20 cellular contexts compared by ENCODE assay signal in the genomic region with DNA sequence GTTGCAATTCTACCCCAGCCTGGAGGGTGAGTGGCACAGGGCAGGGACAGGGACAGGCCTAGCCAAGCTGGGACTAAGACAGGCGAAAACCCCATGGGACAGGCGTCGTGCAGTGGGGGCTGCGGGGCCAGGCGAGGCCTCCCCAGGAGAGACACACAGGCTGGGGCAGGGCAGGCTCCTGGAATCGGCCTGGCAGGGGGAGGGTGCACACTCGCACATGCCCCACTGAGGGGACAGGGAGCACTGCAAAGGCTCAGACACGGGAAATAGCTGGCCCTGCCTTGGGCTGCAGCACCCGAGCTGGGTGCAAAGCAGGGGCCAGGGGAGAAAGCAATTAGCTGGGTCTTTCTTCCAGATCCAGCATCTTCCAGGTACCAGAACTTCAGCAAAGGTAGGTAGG. TPM values are rescaled to one million over a fixed set of nuclear protein-coding genes. Genes with fewer than 3 reads are reported as not detected.
DNase-seq lines count a peak whose midpoint lies in the region; ATAC-seq and TF ChIP-seq lines count a peak whose summit lies in the region.
"Had no signal": no experiment of that assay in that cellular context is flagged by ENCODE, and none has a peak within 500 bp of the region (broad histone marks: within the 10 kb centered on the region; RNA-seq: fewer than 3 reads in every experiment).

No MANE protein-coding gene starts in this region.

- no peaks in the 10 kb centered on the region for H3K9me3 ChIP-seq in Panc1 (ENCODE audit: control insufficient read depth, insufficient read depth, low read depth, low read length)
- no peaks in the 10 kb centered on the region for H3K9me3 ChIP-seq in transverse colon
- H3K9me3 ChIP-seq: BE2C, colonic mucosa, left lung, thyroid gland had no signal

- H4K20me1 ChIP-seq in GM23338 (replicated peaks; ENCODE audit: insufficient read depth) = no peaks in the 10 kb centered on the region

- intact Hi-C loops in CD14-positive monocyte (cut with micrococcal nuclease) (no loop called here), Panc1 (cut with micrococcal nuclease; ENCODE audit: unreplicated experiment) (no loop called here), transverse colon (cut with DNase I; ENCODE audit: low total_unique reads) (no loop called here)

- H3K27ac Mint-ChIP-seq in CD14-positive monocyte = peak overlapping the region; percentile 46 to 79 (median 65)
- H3K27ac Mint-ChIP-seq in GM23338 = no peak overlapping the region
- peak overlapping the region; percentile 92 for H3K27ac Mint-ChIP-seq in memory B cell
- H3K27ac Mint-ChIP-seq: activated T-helper 1 cell treated with anti-CD3 and anti-CD28 coated beads, Interleukin-12 subunit alpha, Interleukin-12 subunit beta, Interleukin-2, Interleukin-4 antibody, amounts not matched to agents 30 ng/mL and 10 ng/mL and 1 ng/mL, durations not matched to agents 14 hours and 24 hours and 36 hours; brain; endodermal cell had no signal

- H3K36me3 Mint-ChIP-seq in CD14-positive monocyte = peaks cover 53 to 90% of the 10 kb centered on the region in 2 donors
- H3K36me3 Mint-ChIP-seq in GM23338 (ENCODE audit: low read depth) = no peaks in the 10 kb centered on the region; the same call in 1 of the 3 replicates
- peaks cover 29% of the 10 kb centered on the region for H3K36me3 Mint-ChIP-seq in memory B cell

- ATAC-seq in GM23338 = peak; percentile 13
- ATAC-seq in Panc1 = peak; percentile 27; the same call in 1 of the 2 replicates
- ATAC-seq in memory B cell (ENCODE audit: low read depth) = no peak
- no peak for ATAC-seq in HG03108 (IDR thresholded peaks at IDR 0.05; ENCODE audit: unreplicated experiment)
- ATAC-seq: left lung had no signal

- H3K27me3 Mint-ChIP-seq in CD14-positive monocyte (ENCODE audit: low read depth in 3 of 3) (no peaks in the 10 kb centered on the region), GM23338 (ENCODE audit: insufficient read depth, low read depth, poor library complexity) (peaks cover 12% of the 10 kb centered on the region), memory B cell (no peaks in the 10 kb centered on the region)
- H3K27me3 Mint-ChIP-seq: brain had no signal

- no peak for TF ChIP-seq CTCF in CD14-positive monocyte (IDR thresholded peaks at IDR 0.05)
- 0 out of 4 replicates have a peak, but pooled peaks of 1 of the 2 experiments have one; percentile 2 for TF ChIP-seq CTCF in GM23338 (conservative IDR thresholded peaks at IDR 0.05; ENCODE audit: low read depth in 2 of 2)
- TF ChIP-seq CTCF in Panc1 (IDR thresholded peaks at IDR 0.05) = no peak
- TF ChIP-seq CTCF in transverse colon (IDR thresholded peaks at IDR 0.05) = no peak

- no peak overlapping the region for H3K4me3 ChIP-seq in GM23338
- no peak overlapping the region for H3K4me3 ChIP-seq in Panc1 (ENCODE audit: low read depth in 2 of 2, low read length in 2 of 2)
- no peak overlapping the region for H3K4me3 ChIP-seq in transverse colon
- H3K4me3 ChIP-seq: colonic mucosa, left lung, thyroid gland had no signal

- H3F3A ChIP-seq in GM23338 (replicated peaks; ENCODE audit: low read depth) = 0 out of 2 replicates have a peak, but pooled peaks cover 4% of the 10 kb centered on the region

- H3K36me3 ChIP-seq in GM23338 (ENCODE audit: insufficient read depth) (no peaks in the 10 kb centered on the region), Panc1 (ENCODE audit: control insufficient read depth, insufficient read depth, low read length) (no peaks in the 10 kb centered on the region), transverse colon (no peaks in the 10 kb centered on the region)
- H3K36me3 ChIP-seq: BE2C, colonic mucosa, thyroid gland had no signal

- H3K4me2 ChIP-seq in GM23338 = no peak overlapping the region
- H3K4me2 ChIP-seq: KMS-11 had no signal

- no peaks in the 10 kb centered on the region for H3K79me2 ChIP-seq in GM23338 (replicated peaks; ENCODE audit: insufficient read depth)

- H3K4me1 ChIP-seq in GM23338 (ENCODE audit: insufficient read depth) = no peaks in the 10 kb centered on the region
- no peaks in the 10 kb centered on the region for H3K4me1 ChIP-seq in Panc1 (ENCODE audit: control insufficient read depth, insufficient read depth, low read length)
- peaks cover 0 to 4% (median 0%) of the 10 kb centered on the region in 4 donors for H3K4me1 ChIP-seq in transverse colon
- H3K4me1 ChIP-seq: BE2C, colonic mucosa had no signal

- DNase-seq in CD14-positive monocyte (ENCODE audit: low spot score) (no peak), GM23338 (ENCODE audit: low spot score) (no peak), Panc1 (ENCODE audit: low read depth, low spot score) (no peak), memory B cell (ENCODE audit: low spot score in 2 of 2) (no peak), transverse colon (no peak), mucosa of gallbladder (ENCODE audit: low spot score) (no peak)
- DNase-seq: activated CD4-positive, CD25-positive, alpha-beta regulatory T cell treated with anti-CD3 and anti-CD28 coated beads, Interleukin-2, amount 50 U/mL, for 72 hours; BE2C; GF-D8; HCEC 1CT; left lung; NCI-H1105 treated with DMSO at 0.1 percent for 48 hours; T-helper 9 cell; thyroid gland had no signal

- no peak for TF ChIP-seq EP300 in transverse colon (IDR thresholded peaks at IDR 0.05; ENCODE audit: low read depth)

- H3K27ac ChIP-seq in GM23338 (ENCODE audit: low read depth) (no peak overlapping the region), Panc1 (ENCODE audit: low read length) (no peak overlapping the region), transverse colon (no peak overlapping the region)
- H3K27ac ChIP-seq: colonic mucosa, KMS-11, thyroid gland had no signal

- no peaks in the 10 kb centered on the region for H3K9me2 ChIP-seq in GM23338 (ENCODE audit: insufficient read depth)

- no peak for TF ChIP-seq POLR2A in transverse colon (IDR thresholded peaks at IDR 0.05)

- POLR2A ChIA-PET in Panc1 (lab: Charles Lee) = interaction anchor here (0.5 kb wide), 1 partner anchor 175 kb away, joined by 3 read pairs; no protein-coding TSS in a partner anchor

- CTCF ChIA-PET in Panc1 (lab: Charles Lee) = interaction anchor here (0.8 kb wide), 1 partner anchor 14 kb away, joined by 3 read pairs; no protein-coding TSS in a partner anchor

- H3K9me3 Mint-ChIP-seq in CD14-positive monocyte (no peaks in the 10 kb centered on the region), GM23338 (no peaks in the 10 kb centered on the region), memory B cell (no peaks in the 10 kb centered on the region)
- H3K9me3 Mint-ChIP-seq: activated T-helper 1 cell treated with anti-CD3 and anti-CD28 coated beads, Interleukin-12 subunit alpha, Interleukin-12 subunit beta, Interleukin-2, Interleukin-4 antibody, amounts not matched to agents 30 ng/mL and 10 ng/mL and 1 ng/mL, durations not matched to agents 14 hours and 24 hours and 36 hours; brain; endodermal cell had no signal

- in situ Hi-C loops in Panc1 (cut with HindIII; ENCODE audit: low pct_unique_long_range_greater_than_20kb, low sequenced_read_pairs) = no loop called here
- in situ Hi-C loops in transverse colon (cut with MboI; ENCODE audit: low pct_ligation_motif_present in 1 of 4, low pct_unique_long_range_greater_than_20kb in 1 of 4, low sequenced_read_pairs in 3 of 4) = no loop called here

- H3K4me1 Mint-ChIP-seq in CD14-positive monocyte (peaks cover 77% of the 10 kb centered on the region), GM23338 (peaks cover 2% of the 10 kb centered on the region; the same call in 2 of the 3 replicates), memory B cell (peaks cover 40% of the 10 kb centered on the region)
- H3K4me1 Mint-ChIP-seq: brain, endodermal cell had no signal

- no peak overlapping the region for H2AFZ ChIP-seq in GM23338

- BruUV-seq in Panc1 (replicated peaks; lab: Mats Ljungman, UMichigan) = no TSS peak

- WGBS in transverse colon (ENCODE audit: low coverage in 1 of 2), 2 donors = 83% methylated on average over 9 of the region's 9 CpGs; no CpG with 5 or more reads in 1 of the 2 donors

- no peaks in the 10 kb centered on the region for H3K27me3 ChIP-seq in GM23338 (ENCODE audit: insufficient read depth)
- no peaks in the 10 kb centered on the region for H3K27me3 ChIP-seq in Panc1 (ENCODE audit: control insufficient read depth, insufficient read depth, low read length)
- no peaks in the 10 kb centered on the region for H3K27me3 ChIP-seq in transverse colon
- H3K27me3 ChIP-seq: BE2C, colonic mucosa, left lung, thyroid gland had no signal

- H3K4me3 Mint-ChIP-seq in CD14-positive monocyte = peak overlapping the region in 1 of 2 donors; percentile 12
- no peak overlapping the region for H3K4me3 Mint-ChIP-seq in GM23338
- H3K4me3 Mint-ChIP-seq in memory B cell = no peak overlapping the region
- H3K4me3 Mint-ChIP-seq: activated T-helper 1 cell treated with anti-CD3 and anti-CD28 coated beads, Interleukin-12 subunit alpha, Interleukin-12 subunit beta, Interleukin-2, Interleukin-4 antibody, amounts not matched to agents 30 ng/mL and 10 ng/mL and 1 ng/mL, durations not matched to agents 14 hours and 24 hours and 36 hours; brain; endodermal cell had no signal

TF ChIP-seq in GM23338, 12 proteins besides CTCF, POLR2A, EP300 and RAD21 (continues in another document):
- no peak for TF ChIP-seq ZNF114 (CRISPR knock-in tag; IDR thresholded peaks at IDR 0.05)
- TF ChIP-seq STAT1 (IDR thresholded peaks at IDR 0.05; ENCODE audit: unreplicated experiment) = no peak
- TF ChIP-seq NANOG (IDR thresholded peaks at IDR 0.05; ENCODE audit: borderline replicate concordance) = no peak
- no peak for TF ChIP-seq POLR2AphosphoS5 (IDR thresholded peaks at IDR 0.05; ENCODE audit: low read depth)
- no peak for TF ChIP-seq ZNF331 (CRISPR knock-in tag; IDR thresholded peaks at IDR 0.05; ENCODE audit: low read depth)

RNA-seq across cellular contexts. Expression of gene LAT2, which starts 10.4 kb away (rescaled TPM):
- polyA plus RNA-seq in CD14-positive monocyte (100 to 1,000 TPM; 349 to 355 TPM), GM23338 (2016; fragmentation: Nextera tagmentation; extraction: Ambion mirVana) (0.94 and 1.5 TPM in 2 replicates)
- 0.08 TPM in 1 of 2 replicates, not detected in the other for total RNA-seq in GM23338 (2014; rRNA removed; shearing (Covaris generic))
- total RNA-seq in Panc1 (2021; ENCODE audit: unreplicated experiment) (2.7 TPM), transverse colon (10 to 100 TPM in 1 of 4 donors, 1 to 10 TPM in 1, not detected in 2; 2.3 to 12.7 TPM), mucosa of gallbladder (25.1 TPM)
- 3.2 TPM for polyA plus RNA-seq in Panc1 (2012; ENCODE audit: insufficient read length)

RNA-seq across cellular contexts. Expression of gene RFC2, which starts 34.0 kb away (rescaled TPM):
- polyA plus RNA-seq in CD14-positive monocyte (10 to 100 TPM; 33.5 to 42.1 TPM), GM23338 (2016; fragmentation: Nextera tagmentation; extraction: Ambion mirVana) (55.3 and 56.4 TPM in 2 replicates)
- total RNA-seq in GM23338 (2014; rRNA removed; shearing (Covaris generic)) = 62.4 and 75.2 TPM in 2 replicates
- total RNA-seq in Panc1 (2021; ENCODE audit: unreplicated experiment) (56.2 TPM), transverse colon (10 to 100 TPM in 2 of 4 donors, 1 to 10 TPM in 2; 6.7 to 17.3 (median 9.3) TPM), mucosa of gallbladder (19.6 TPM)
- polyA plus RNA-seq in Panc1 (2012; ENCODE audit: insufficient read length) = 42.8 TPM

RNA-seq across cellular contexts. Expression of gene EIF4H, which starts 46.1 kb away (rescaled TPM):
- polyA plus RNA-seq in CD14-positive monocyte (100 to 1,000 TPM; 206 to 234 TPM), GM23338 (2016; fragmentation: Nextera tagmentation; extraction: Ambion mirVana) (183 and 197 TPM in 2 replicates)
- total RNA-seq in GM23338 (2014; rRNA removed; shearing (Covaris generic)) = 298 and 309 TPM in 2 replicates
- total RNA-seq in Panc1 (2021; ENCODE audit: unreplicated experiment) (318 TPM), transverse colon (100 to 1,000 TPM; 175 to 250 (median 213) TPM), mucosa of gallbladder (210 TPM)
- polyA plus RNA-seq in Panc1 (2012; ENCODE audit: insufficient read length) = 295 TPM

Comparison
In these comparisons a context has a peak if more than half of its experiments do, and no peak if none do; other contexts are left out.
1. ATAC-seq: peak in GM23338 (single experiment) and Panc1 (single experiment); none in memory B cell (single experiment) and HG03108 (single experiment).